Comparison of ENCODE assay signal across 13 cellular contexts in the genomic region with DNA sequence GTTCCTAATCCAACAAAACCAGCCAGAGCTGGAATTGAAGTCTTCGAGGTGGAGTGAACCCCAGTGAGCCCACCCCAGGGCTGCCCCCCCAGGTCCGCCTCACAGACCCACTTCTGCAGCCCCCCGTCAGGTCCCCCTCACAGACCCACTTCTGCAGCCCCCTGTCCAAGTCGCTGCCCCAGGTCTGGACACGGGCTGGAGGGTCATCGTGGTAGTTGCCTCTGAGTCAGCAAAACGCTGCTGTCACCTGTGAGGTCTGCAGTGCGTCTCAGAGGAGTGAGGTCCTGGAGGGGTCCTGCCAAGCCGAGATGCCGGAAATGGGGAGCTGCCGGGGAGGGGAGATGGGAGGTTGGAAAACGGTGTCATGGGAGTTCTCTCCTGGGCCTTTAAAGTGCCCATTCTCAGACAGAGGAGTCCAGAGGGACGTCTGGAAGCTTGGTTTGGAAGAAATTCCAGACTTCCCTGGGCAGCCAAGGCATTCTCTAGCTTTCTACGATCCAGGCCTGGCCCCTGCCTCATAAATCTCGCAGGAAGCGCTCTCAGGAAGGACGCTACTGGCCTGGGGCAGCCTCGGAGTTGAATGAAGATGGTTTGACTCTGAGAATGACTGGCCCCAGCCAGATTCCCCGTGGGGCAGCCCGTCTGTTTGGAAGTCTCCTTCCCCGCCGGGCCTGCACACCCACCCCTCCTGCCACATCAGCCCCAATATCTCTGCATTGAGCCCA. TPM values are rescaled to one million over a fixed set of nuclear protein-coding genes. Genes with fewer than 3 reads are reported as not detected.
DNase-seq lines count a peak whose midpoint lies in the region; ATAC-seq and TF ChIP-seq lines count a peak whose summit lies in the region.
"Had no signal": no experiment of that assay in that cellular context is flagged by ENCODE, and none has a peak within 500 bp of the region (broad histone marks: within the 10 kb centered on the region; RNA-seq: fewer than 3 reads in every experiment).

No MANE protein-coding gene starts in this region.

- BruUV-seq in Caco-2 (replicated peaks; lab: Mats Ljungman, UMichigan) (no TSS peak), IMR-90 (replicated peaks; lab: Mats Ljungman, UMichigan) (no TSS peak)

- H3K18ac ChIP-seq in IMR-90 (ENCODE audit: low read depth, low read length), result no peak overlapping the region

- H3K56ac ChIP-seq in IMR-90 (ENCODE audit: extremely low read depth, insufficient read depth, low read length), result no peak overlapping the region

- H3K4me3 Mint-ChIP-seq in Caco-2 (ENCODE audit: unreplicated experiment) (no peak overlapping the region), immature natural killer cell (no peak overlapping the region)

- H3K4me3 ChIP-seq in Caco-2 (ENCODE audit: low read depth, low read length) (no peak overlapping the region), IMR-90 (ENCODE audit: insufficient read depth, low read depth, low read length) (no peak overlapping the region)
- H3K4me3 ChIP-seq: colonic mucosa had no signal

- H4K20me1 ChIP-seq in IMR-90 (ENCODE audit: insufficient read depth, low read length), result no peaks in the 10 kb centered on the region

- peak overlapping the region; percentile 76; the same call in 1 of the 2 replicates for H4K91ac ChIP-seq in IMR-90 (ENCODE audit: insufficient read depth, low read depth, low read length)

- TF ChIP-seq RAD21 in IMR-90 (IDR thresholded peaks at IDR 0.05; ENCODE audit: low read length), result no peak

- H2BK5ac ChIP-seq in IMR-90 (ENCODE audit: low read depth, low read length, poor library complexity, severe bottlenecking), result peak overlapping the region; percentile 35

- no peak overlapping the region for H3K14ac ChIP-seq in IMR-90 (replicated peaks; ENCODE audit: low read depth, low read length)

- H3K9me3 ChIP-seq in Caco-2, result no peaks in the 10 kb centered on the region
- no peaks in the 10 kb centered on the region for H3K9me3 ChIP-seq in IMR-90 (ENCODE audit: control insufficient read depth, insufficient read depth, low read length)
- H3K9me3 ChIP-seq: colonic mucosa had no signal

- dilution Hi-C loops in IMR-90 (cut with HindIII; ENCODE audit: low sequenced_read_pairs, unreplicated experiment), result no loop called here

- H3K9me3 Mint-ChIP-seq in Caco-2 (ENCODE audit: unreplicated experiment) (no peaks in the 10 kb centered on the region), immature natural killer cell (no peaks in the 10 kb centered on the region)

- no peak overlapping the region for H3K9ac ChIP-seq in IMR-90 (ENCODE audit: low read depth, low read length)

- H3K9me1 ChIP-seq in IMR-90 (ENCODE audit: insufficient read depth, low read length), result peaks cover 31% of the 10 kb centered on the region

- H3K27me3 Mint-ChIP-seq in Caco-2 (ENCODE audit: insufficient read depth, unreplicated experiment) (no peaks in the 10 kb centered on the region), immature natural killer cell (ENCODE audit: low read depth in 3 of 3) (peaks cover 0 to 3% (median 2%) of the 10 kb centered on the region in 3 donors)

- CTCF ChIA-PET in Caco-2 (lab: Charles Lee), result no interaction called here
- CTCF ChIA-PET in IMR-90 (lab: Yijun Ruan, JAX), result interaction anchor here (1.1 to 1.8 kb wide), 2 partner anchors 59 to 60 kb away, joined by 4 to 5 read pairs; no protein-coding TSS in a partner anchor

- peak overlapping the region; percentile 91 for H2BK120ac ChIP-seq in IMR-90 (ENCODE audit: low read depth, low read length)

- H3K4me2 ChIP-seq in IMR-90 (ENCODE audit: low read depth, low read length), result no peak overlapping the region

- peaks cover 0 to 7% of the 10 kb centered on the region in 2 experiments; a peak in 1 of 4 replicates for H3K79me1 ChIP-seq in IMR-90 (ENCODE audit: low read depth in 1 of 2, low read length in 2 of 2)

- in situ Hi-C loops in IMR-90 (cut with MboI; ENCODE audit: low sequenced_read_pairs), result no loop called here

- H3K36me3 ChIP-seq in Caco-2 (ENCODE audit: control insufficient read depth, insufficient read depth, low read length), result no peaks in the 10 kb centered on the region
- no peaks in the 10 kb centered on the region for H3K36me3 ChIP-seq in IMR-90 (ENCODE audit: control insufficient read depth, insufficient read depth, low read length)
- H3K36me3 ChIP-seq: colonic mucosa had no signal

- TF ChIP-seq CTCF in Caco-2 (IDR thresholded peaks at IDR 0.05; ENCODE audit: insufficient read depth in 1 of 2, low read depth in 1 of 2, low read length in 1 of 2, severe bottlenecking in 1 of 2, unreplicated experiment in 1 of 2), result no peak
- TF ChIP-seq CTCF in IMR-90 (conservative IDR thresholded peaks at IDR 0.05; ENCODE audit: low read depth, low read length), result no peak

- H3K4me1 Mint-ChIP-seq in Caco-2 (ENCODE audit: low read depth, unreplicated experiment) (peaks cover 37% of the 10 kb centered on the region), immature natural killer cell (peaks cover 9 to 11% of the 10 kb centered on the region in 2 donors)

- H3K4ac ChIP-seq in IMR-90 (ENCODE audit: low read depth, low read length), result peak overlapping the region; percentile 85

- intact Hi-C loops in Caco-2 (cut with micrococcal nuclease; ENCODE audit: unreplicated experiment) (no loop called here), IMR-90 (cut with micrococcal nuclease) (no loop called here), posterior vena cava (cut with DNase I) (no loop called here)

- H3K4me1 ChIP-seq in Caco-2, result peaks cover 28% of the 10 kb centered on the region
- peaks cover 38% of the 10 kb centered on the region for H3K4me1 ChIP-seq in IMR-90 (ENCODE audit: control insufficient read depth, insufficient read depth, low read length)
- H3K4me1 ChIP-seq: colonic mucosa had no signal

- peak overlapping the region; percentile 90 for H2AFZ ChIP-seq in IMR-90 (replicated peaks; ENCODE audit: low read length, poor library complexity)

- peak overlapping the region; percentile 19; the same call in 1 of the 2 replicates for H4K5ac ChIP-seq in IMR-90 (ENCODE audit: low read depth, low read length)

- no peaks in the 10 kb centered on the region for H3K36me3 Mint-ChIP-seq in Caco-2 (ENCODE audit: insufficient read depth, unreplicated experiment)
- no peaks in the 10 kb centered on the region for H3K36me3 Mint-ChIP-seq in immature natural killer cell

- WGBS in IMR-90 (ENCODE audit: extremely low coverage in 2 of 2, insufficient read length in 1 of 2), 2 experiments, result 75% methylated on average over 8 of the region's 22 CpGs; no CpG with 5 or more reads in 1 of the 2 experiments

- peak overlapping the region; percentile 60; the same call in 1 of the 2 replicates for H2BK20ac ChIP-seq in IMR-90 (ENCODE audit: low read depth, low read length)

- POLR2A ChIA-PET in Caco-2 (lab: Charles Lee) (no interaction called here), IMR-90 (lab: Charles Lee; ENCODE audit: unreplicated experiment) (no interaction called here)

- ATAC-seq in IMR-90 (ENCODE audit: low read depth), result no peak
- no peak for ATAC-seq in GM18505 (IDR thresholded peaks at IDR 0.05; ENCODE audit: unreplicated experiment)

- no peak for TF ChIP-seq POLR2A in IMR-90 (IDR thresholded peaks at IDR 0.05; ENCODE audit: low read depth, low read length)
- TF ChIP-seq POLR2A in GM18505 (IDR thresholded peaks at IDR 0.05; ENCODE audit: borderline replicate concordance, extremely low read depth, insufficient read depth, insufficient read length), result no peak

- no peak overlapping the region for H3K23ac ChIP-seq in IMR-90 (ENCODE audit: low read depth, low read length)

- DNase-seq in Caco-2 (peak in 1 of 2 experiments; percentile 34), IMR-90 (no peak), epithelial cell of prostate (ENCODE audit: low read depth, low spot score) (no peak), posterior vena cava (ENCODE audit: low spot score) (peak; percentile 71), epidermal melanocyte (ENCODE audit: insufficient read length, low spot score) (no peak), immature natural killer cell (no peak)
- DNase-seq in stimulated activated CD4-positive, alpha-beta T cell treated with anti-CD3 and anti-CD28 coated beads, Interleukin-15, amount 100 ng/mL, for 24 hours, result no peak
- DNase-seq: colonic mucosa, midbrain, NCI-H2029 had no signal

- H3K27ac Mint-ChIP-seq in Caco-2 (ENCODE audit: unreplicated experiment) (peak overlapping the region; percentile 12), immature natural killer cell (no peak overlapping the region)

- H3K27ac ChIP-seq in IMR-90 (ENCODE audit: insufficient read depth, low read length) (no peak overlapping the region), epithelial cell of prostate (peak overlapping the region; percentile 100)
- H3K27ac ChIP-seq: colonic mucosa had no signal

- no peaks in the 10 kb centered on the region for H3K27me3 ChIP-seq in Caco-2 (replicated peaks; ENCODE audit: control insufficient read depth, insufficient read depth, low read length)
- no peaks in the 10 kb centered on the region for H3K27me3 ChIP-seq in IMR-90 (ENCODE audit: control insufficient read depth, insufficient read depth, low read length)
- H3K27me3 ChIP-seq: colonic mucosa had no signal

- peak overlapping the region; percentile 65 for H2AK9ac ChIP-seq in IMR-90 (replicated peaks; ENCODE audit: low read depth, low read length, poor library complexity)

- H2BK15ac ChIP-seq in IMR-90 (ENCODE audit: low read depth, low read length), result 0 out of 3 replicates have a peak overlapping the region, but pooled peaks have one; percentile 68

- peak overlapping the region in 1 of 2 experiments; percentile 78; a peak in 2 of 4 replicates for H4K8ac ChIP-seq in IMR-90 (ENCODE audit: low read depth in 2 of 2, low read length in 2 of 2)

- peak overlapping the region; percentile 41 for H2AK5ac ChIP-seq in IMR-90 (ENCODE audit: low read depth, low read length)

TF ChIP-seq in IMR-90, 13 proteins besides CTCF, POLR2A, EP300 and RAD21:
- TF ChIP-seq RFX5 (IDR thresholded peaks at IDR 0.05; ENCODE audit: low read depth, low read length) (no peak), MAFK (IDR thresholded peaks at IDR 0.05; ENCODE audit: low read depth, low read length) (no peak), FOS (IDR thresholded peaks at IDR 0.05; ENCODE audit: low read depth, low read length) (no peak), CHD1 (IDR thresholded peaks at IDR 0.05; ENCODE audit: low read depth, low read length) (no peak), MAZ (IDR thresholded peaks at IDR 0.05; ENCODE audit: borderline replicate concordance, low read depth, low read length) (no peak)

RNA-seq across cellular contexts. Expression of a gene that starts 38.6 kb away (rescaled TPM):
- total RNA-seq in Caco-2 (2022) (0.18 TPM in 1 of 2 replicates, not detected in the other), IMR-90 (2012; rRNA removed) (not detected in 2 replicates), posterior vena cava (not detected)
- polyA plus RNA-seq in IMR-90 (2012; rRNA removed) (not detected in 2 replicates), immature natural killer cell (not detected)
- polyA plus RNA-seq in IMR-90 (2012; cell fraction: cytosol; rRNA removed), result not detected in 2 replicates
- not detected in 2 replicates for polyA plus RNA-seq in IMR-90 (2012; cell fraction: nucleus; rRNA removed; ENCODE audit: low replicate concordance)
- total RNA-seq: Daoy, glomerular endothelial cell had no signal
